8 cellular contexts compared by ENCODE assay signal in genomic region chr12:123131879-123132402, GRCh38. TPM values are rescaled to one million over a fixed set of nuclear protein-coding genes. Genes with fewer than 3 reads are reported as not detected.
DNase-seq lines count a peak whose midpoint lies in the region; ATAC-seq and TF ChIP-seq lines count a peak whose summit lies in the region.

No MANE protein-coding gene starts in this region.

- H3K36me3 Mint-ChIP-seq in MCF 10A (ENCODE audit: insufficient read depth, unreplicated experiment), result no peaks in the 10 kb centered on the region

- no peaks in the 10 kb centered on the region for H3K27me3 Mint-ChIP-seq in MCF 10A (ENCODE audit: insufficient read depth, unreplicated experiment)

- peak; percentile 56 to 76 for ATAC-seq in left cardiac atrium
- no peak for ATAC-seq in HG02763 (IDR thresholded peaks at IDR 0.05; ENCODE audit: unreplicated experiment)

- H3K9me3 Mint-ChIP-seq in MCF 10A (ENCODE audit: unreplicated experiment), result no peaks in the 10 kb centered on the region

- POLR2A ChIA-PET in MCF 10A (lab: Yijun Ruan, JAX), result interaction anchor here (1.4 kb wide), 1 partner anchor 10 kb away, joined by 5 read pairs; no protein-coding TSS in a partner anchor

- in situ Hi-C loops in transverse colon (cut with MboI; ENCODE audit: low pct_ligation_motif_present in 1 of 4, low pct_unique_long_range_greater_than_20kb in 1 of 4, low sequenced_read_pairs in 3 of 4), result no loop called here

- H3K4me3 ChIP-seq in breast epithelium, result no peak overlapping the region
- H3K4me3 ChIP-seq in transverse colon, result no peak overlapping the region

- H3K4me3 Mint-ChIP-seq in MCF 10A (ENCODE audit: unreplicated experiment), result no peak overlapping the region

- intact Hi-C loops in breast epithelium (cut with DNase I; ENCODE audit: low total_unique reads) (no loop called here), MCF 10A (cut with micrococcal nuclease) (no loop called here), left cardiac atrium (cut with DNase I) (loop anchor here in 1 of 2 donors (5.0 kb wide), 1 partner anchor 35 kb away; no protein-coding TSS in a partner anchor), transverse colon (cut with DNase I; ENCODE audit: low total_unique reads) (no loop called here)

- no TSS peak for BruUV-seq in MCF 10A (replicated peaks; lab: Mats Ljungman, UMichigan)

- TF ChIP-seq EP300 in transverse colon (IDR thresholded peaks at IDR 0.05; ENCODE audit: low read depth), result peak; percentile 80

- peaks cover 7 to 10% of the 10 kb centered on the region in 2 donors for H3K4me1 ChIP-seq in breast epithelium
- peaks cover 20 to 40% (median 30%) of the 10 kb centered on the region in 4 donors for H3K4me1 ChIP-seq in transverse colon

- no peaks in the 10 kb centered on the region for H3K9me3 ChIP-seq in breast epithelium
- H3K9me3 ChIP-seq in transverse colon, result no peaks in the 10 kb centered on the region

- H3K4me1 Mint-ChIP-seq in MCF 10A (ENCODE audit: insufficient read depth, unreplicated experiment), result peaks cover 7% of the 10 kb centered on the region

- WGBS in transverse colon (ENCODE audit: low coverage in 1 of 2), 2 donors, result 20 to 82% methylated on average over 2 to 10 of the region's 12 CpGs

- TF ChIP-seq CTCF in breast epithelium (IDR thresholded peaks at IDR 0.05), result no peak
- TF ChIP-seq CTCF in MCF 10A (IDR thresholded peaks at IDR 0.05; ENCODE audit: unreplicated experiment), result no peak
- no peak for TF ChIP-seq CTCF in transverse colon (IDR thresholded peaks at IDR 0.05)

- H3K36me3 ChIP-seq in breast epithelium, result no peaks in the 10 kb centered on the region
- H3K36me3 ChIP-seq in transverse colon, result no peaks in the 10 kb centered on the region

- no peak overlapping the region for H3K27ac Mint-ChIP-seq in MCF 10A (ENCODE audit: low read depth, unreplicated experiment)

- no peaks in the 10 kb centered on the region for H3K27me3 ChIP-seq in breast epithelium
- H3K27me3 ChIP-seq in transverse colon, result no peaks in the 10 kb centered on the region

- TF ChIP-seq POLR2A in breast epithelium (IDR thresholded peaks at IDR 0.05), result no peak
- TF ChIP-seq POLR2A in transverse colon (IDR thresholded peaks at IDR 0.05), result peak; percentile 44

- H3K27ac ChIP-seq in breast epithelium (peak overlapping the region; percentile 83 to 84), transverse colon (peak overlapping the region; percentile 70 to 83 (median 81))

- CTCF ChIA-PET in MCF 10A (lab: Yijun Ruan, JAX), result no interaction called here

- DNase-seq in breast epithelium (ENCODE audit: low spot score in 2 of 2) (peak; percentile 83 to 94), MCF 10A (ENCODE audit: unreplicated experiment) (no peak), left cardiac atrium (peak; percentile 51), transverse colon (peak; percentile 59), NOMO-1 (lab: John Stamatoyannopoulos, UW; ENCODE audit: unreplicated experiment in 2 of 2) (no peak), SW 1271 (lab: John Stamatoyannopoulos, UW) (no peak)
- peak; percentile 41 for DNase-seq in activated CD4-positive, CD25-positive, alpha-beta regulatory T cell treated with anti-CD3 and anti-CD28 coated beads, Interleukin-2, amount 50 U/mL, for 72 hours

RNA-seq across cellular contexts. Expression of gene PITPNM2, which starts 18.9 kb away (rescaled TPM):
- total RNA-seq in breast epithelium, result 1 to 10 TPM; 2.3 to 7.5 (median 2.4) TPM
- total RNA-seq in MCF 10A (2022), result 7.2 and 10.5 TPM in 2 replicates
- total RNA-seq in left cardiac atrium, result 10 to 100 TPM; 13.1 to 22.2 TPM
- 10 to 100 TPM; 10.5 to 19.8 (median 14.3) TPM for total RNA-seq in transverse colon

Comparison
In these comparisons a context has a peak if more than half of its experiments do, and no peak if none do; other contexts are left out.
1. DNase-seq: peak in breast epithelium (2 of 2), activated CD4-positive, CD25-positive, alpha-beta regulatory T cell treated with anti-CD3 and anti-CD28 coated beads, Interleukin-2, amount 50 U/mL, for 72 hours (single experiment), left cardiac atrium (single experiment) and transverse colon (single experiment); none in MCF 10A (single experiment), NOMO-1 (0 of 2) and SW 1271 (0 of 2).